In the genomic region with DNA sequence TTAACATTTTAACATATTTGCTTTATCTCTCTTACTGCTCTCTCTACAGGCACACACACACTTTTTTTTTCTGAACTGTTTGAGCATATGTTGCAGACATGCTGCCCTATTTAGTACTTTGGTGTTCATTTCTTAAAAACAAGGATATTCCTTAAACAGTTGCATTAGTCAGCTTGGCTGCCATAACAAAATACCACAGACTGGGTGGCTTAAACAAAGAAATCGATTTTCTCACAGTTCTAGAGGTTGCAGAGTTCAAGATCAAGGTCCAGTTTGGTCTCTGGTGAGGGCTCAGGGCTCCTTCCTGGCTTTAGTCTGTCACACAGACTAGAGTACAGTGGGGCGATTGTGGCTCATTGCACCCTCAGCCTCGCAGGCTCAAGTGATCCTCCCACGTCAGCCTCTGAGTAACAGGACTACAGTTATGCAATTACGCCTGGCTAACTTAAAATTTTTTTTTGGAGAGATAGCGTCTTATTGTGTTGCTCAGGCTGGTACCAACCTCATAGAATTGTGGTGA, we compare ENCODE assay signal across 1 cellular context.
TF ChIP-seq lines count a peak whose summit lies in the region.

No MANE protein-coding gene starts in this region.

TF ChIP-seq in HepG2, 621 proteins besides CTCF, POLR2A, EP300 and RAD21 (continued from another document and continues in another):
- TF ChIP-seq, protein P1, sequence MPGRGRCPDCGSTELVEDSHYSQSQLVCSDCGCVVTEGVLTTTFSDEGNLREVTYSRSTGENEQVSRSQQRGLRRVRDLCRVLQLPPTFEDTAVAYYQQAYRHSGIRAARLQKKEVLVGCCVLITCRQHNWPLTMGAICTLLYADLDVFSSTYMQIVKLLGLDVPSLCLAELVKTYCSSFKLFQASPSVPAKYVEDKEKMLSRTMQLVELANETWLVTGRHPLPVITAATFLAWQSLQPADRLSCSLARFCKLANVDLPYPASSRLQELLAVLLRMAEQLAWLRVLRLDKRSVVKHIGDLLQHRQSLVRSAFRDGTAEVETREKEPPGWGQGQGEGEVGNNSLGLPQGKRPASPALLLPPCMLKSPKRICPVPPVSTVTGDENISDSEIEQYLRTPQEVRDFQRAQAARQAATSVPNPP (CRISPR knock-in tag; IDR thresholded peaks at IDR 0.05) = no peak
- TF ChIP-seq MED1 (CRISPR knock-in tag; IDR thresholded peaks at IDR 0.05) (peak; percentile 83), ZNF737 (CRISPR knock-in tag; IDR thresholded peaks at IDR 0.05; ENCODE audit: borderline replicate concordance) (no peak), ZSCAN25 (CRISPR knock-in tag; IDR thresholded peaks at IDR 0.05) (no peak), AGO1 (IDR thresholded peaks at IDR 0.05; ENCODE audit: low read depth, low read length, poor library complexity, severe bottlenecking) (no peak), ZNF724P (CRISPR knock-in tag; IDR thresholded peaks at IDR 0.05; ENCODE audit: borderline replicate concordance) (no peak), SUZ12 (IDR thresholded peaks at IDR 0.05; ENCODE audit: low read depth, low read length) (no peak), ZNF660 (CRISPR knock-in tag; IDR thresholded peaks at IDR 0.05; ENCODE audit: borderline replicate concordance, low read depth) (no peak), SOX13 (IDR thresholded peaks at IDR 0.05) (peak; percentile 76), SOX13 (CRISPR knock-in tag; conservative IDR thresholded peaks at IDR 0.05 in 1 of 2, IDR thresholded peaks at IDR 0.05 in 1 of 2) (peak in 1 of 2 experiments; percentile 94; a peak in 2 of 4 replicates), ZFY (CRISPR knock-in tag; IDR thresholded peaks at IDR 0.05) (no peak), KDM6A (CRISPR knock-in tag; IDR thresholded peaks at IDR 0.05; ENCODE audit: low read depth) (peak; percentile 80), ZNF260 (CRISPR knock-in tag; IDR thresholded peaks at IDR 0.05; ENCODE audit: borderline replicate concordance, low read depth) (no peak), ZC3H4 (CRISPR knock-in tag; IDR thresholded peaks at IDR 0.05; ENCODE audit: borderline replicate concordance) (no peak), HNF4G (IDR thresholded peaks at IDR 0.05; ENCODE audit: borderline replicate concordance, low read depth, low read length) (peak; percentile 93), HNF4G (CRISPR knock-in tag; IDR thresholded peaks at IDR 0.05; ENCODE audit: borderline replicate concordance, low read depth) (peak; percentile 60; the same call in 1 of the 2 replicates), ZNF713 (CRISPR knock-in tag; IDR thresholded peaks at IDR 0.05) (no peak), MEF2D (CRISPR knock-in tag; IDR thresholded peaks at IDR 0.05) (0 out of 2 replicates have a peak, but pooled peaks have one; percentile 50), FOXJ3 (CRISPR knock-in tag; IDR thresholded peaks at IDR 0.05; ENCODE audit: borderline replicate concordance) (peak; percentile 87), ZNF205 (CRISPR knock-in tag; IDR thresholded peaks at IDR 0.05) (peak; percentile 65; the same call in 1 of the 2 replicates), ONECUT2 (CRISPR knock-in tag; IDR thresholded peaks at IDR 0.05) (peak; percentile 99), ADNP (CRISPR knock-in tag; IDR thresholded peaks at IDR 0.05) (no peak), BRCA1 (CRISPR knock-in tag; IDR thresholded peaks at IDR 0.05) (0 out of 2 replicates have a peak, but pooled peaks have one; percentile 34), SNRNP70 (IDR thresholded peaks at IDR 0.05; ENCODE audit: low read depth, low read length) (no peak), EHMT2 (IDR thresholded peaks at IDR 0.05; ENCODE audit: borderline replicate concordance, low read depth, low read length) (no peak; the same call in 1 of the 2 replicates), ESRRA (CRISPR knock-in tag; IDR thresholded peaks at IDR 0.05; ENCODE audit: low read depth) (0 out of 2 replicates have a peak, but pooled peaks have one; percentile 50), FLYWCH1 (CRISPR knock-in tag; IDR thresholded peaks at IDR 0.05) (no peak), ZKSCAN1 (IDR thresholded peaks at IDR 0.05; ENCODE audit: low read length) (no peak), SKI (IDR thresholded peaks at IDR 0.05; ENCODE audit: partially characterized antibody) (peak; percentile 100), PHF5A (CRISPR knock-in tag; IDR thresholded peaks at IDR 0.05; ENCODE audit: low read depth, unreplicated experiment) (no peak), MEIS2 (CRISPR knock-in tag; IDR thresholded peaks at IDR 0.05) (peak; percentile 52; the same call in 1 of the 2 replicates)
- TF ChIP-seq, protein P2, sequence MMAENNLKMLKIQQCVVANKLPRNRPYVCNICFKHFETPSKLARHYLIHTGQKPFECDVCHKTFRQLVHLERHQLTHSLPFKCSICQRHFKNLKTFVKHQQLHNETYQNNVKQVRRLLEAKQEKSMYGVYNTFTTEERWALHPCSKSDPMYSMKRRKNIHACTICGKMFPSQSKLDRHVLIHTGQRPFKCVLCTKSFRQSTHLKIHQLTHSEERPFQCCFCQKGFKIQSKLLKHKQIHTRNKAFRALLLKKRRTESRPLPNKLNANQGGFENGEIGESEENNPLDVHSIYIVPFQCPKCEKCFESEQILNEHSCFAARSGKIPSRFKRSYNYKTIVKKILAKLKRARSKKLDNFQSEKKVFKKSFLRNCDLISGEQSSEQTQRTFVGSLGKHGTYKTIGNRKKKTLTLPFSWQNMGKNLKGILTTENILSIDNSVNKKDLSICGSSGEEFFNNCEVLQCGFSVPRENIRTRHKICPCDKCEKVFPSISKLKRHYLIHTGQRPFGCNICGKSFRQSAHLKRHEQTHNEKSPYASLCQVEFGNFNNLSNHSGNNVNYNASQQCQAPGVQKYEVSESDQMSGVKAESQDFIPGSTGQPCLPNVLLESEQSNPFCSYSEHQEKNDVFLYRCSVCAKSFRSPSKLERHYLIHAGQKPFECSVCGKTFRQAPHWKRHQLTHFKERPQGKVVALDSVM (CRISPR knock-in tag; IDR thresholded peaks at IDR 0.05) = peak; percentile 98
- TF ChIP-seq, protein P3, sequence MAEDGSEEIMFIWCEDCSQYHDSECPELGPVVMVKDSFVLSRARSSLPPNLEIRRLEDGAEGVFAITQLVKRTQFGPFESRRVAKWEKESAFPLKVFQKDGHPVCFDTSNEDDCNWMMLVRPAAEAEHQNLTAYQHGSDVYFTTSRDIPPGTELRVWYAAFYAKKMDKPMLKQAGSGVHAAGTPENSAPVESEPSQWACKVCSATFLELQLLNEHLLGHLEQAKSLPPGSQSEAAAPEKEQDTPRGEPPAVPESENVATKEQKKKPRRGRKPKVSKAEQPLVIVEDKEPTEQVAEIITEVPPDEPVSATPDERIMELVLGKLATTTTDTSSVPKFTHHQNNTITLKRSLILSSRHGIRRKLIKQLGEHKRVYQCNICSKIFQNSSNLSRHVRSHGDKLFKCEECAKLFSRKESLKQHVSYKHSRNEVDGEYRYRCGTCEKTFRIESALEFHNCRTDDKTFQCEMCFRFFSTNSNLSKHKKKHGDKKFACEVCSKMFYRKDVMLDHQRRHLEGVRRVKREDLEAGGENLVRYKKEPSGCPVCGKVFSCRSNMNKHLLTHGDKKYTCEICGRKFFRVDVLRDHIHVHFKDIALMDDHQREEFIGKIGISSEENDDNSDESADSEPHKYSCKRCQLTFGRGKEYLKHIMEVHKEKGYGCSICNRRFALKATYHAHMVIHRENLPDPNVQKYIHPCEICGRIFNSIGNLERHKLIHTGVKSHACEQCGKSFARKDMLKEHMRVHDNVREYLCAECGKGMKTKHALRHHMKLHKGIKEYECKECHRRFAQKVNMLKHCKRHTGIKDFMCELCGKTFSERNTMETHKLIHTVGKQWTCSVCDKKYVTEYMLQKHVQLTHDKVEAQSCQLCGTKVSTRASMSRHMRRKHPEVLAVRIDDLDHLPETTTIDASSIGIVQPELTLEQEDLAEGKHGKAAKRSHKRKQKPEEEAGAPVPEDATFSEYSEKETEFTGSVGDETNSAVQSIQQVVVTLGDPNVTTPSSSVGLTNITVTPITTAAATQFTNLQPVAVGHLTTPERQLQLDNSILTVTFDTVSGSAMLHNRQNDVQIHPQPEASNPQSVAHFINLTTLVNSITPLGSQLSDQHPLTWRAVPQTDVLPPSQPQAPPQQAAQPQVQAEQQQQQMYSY (CRISPR knock-in tag; IDR thresholded peaks at IDR 0.05) = no peak
- TF ChIP-seq, protein P4, sequence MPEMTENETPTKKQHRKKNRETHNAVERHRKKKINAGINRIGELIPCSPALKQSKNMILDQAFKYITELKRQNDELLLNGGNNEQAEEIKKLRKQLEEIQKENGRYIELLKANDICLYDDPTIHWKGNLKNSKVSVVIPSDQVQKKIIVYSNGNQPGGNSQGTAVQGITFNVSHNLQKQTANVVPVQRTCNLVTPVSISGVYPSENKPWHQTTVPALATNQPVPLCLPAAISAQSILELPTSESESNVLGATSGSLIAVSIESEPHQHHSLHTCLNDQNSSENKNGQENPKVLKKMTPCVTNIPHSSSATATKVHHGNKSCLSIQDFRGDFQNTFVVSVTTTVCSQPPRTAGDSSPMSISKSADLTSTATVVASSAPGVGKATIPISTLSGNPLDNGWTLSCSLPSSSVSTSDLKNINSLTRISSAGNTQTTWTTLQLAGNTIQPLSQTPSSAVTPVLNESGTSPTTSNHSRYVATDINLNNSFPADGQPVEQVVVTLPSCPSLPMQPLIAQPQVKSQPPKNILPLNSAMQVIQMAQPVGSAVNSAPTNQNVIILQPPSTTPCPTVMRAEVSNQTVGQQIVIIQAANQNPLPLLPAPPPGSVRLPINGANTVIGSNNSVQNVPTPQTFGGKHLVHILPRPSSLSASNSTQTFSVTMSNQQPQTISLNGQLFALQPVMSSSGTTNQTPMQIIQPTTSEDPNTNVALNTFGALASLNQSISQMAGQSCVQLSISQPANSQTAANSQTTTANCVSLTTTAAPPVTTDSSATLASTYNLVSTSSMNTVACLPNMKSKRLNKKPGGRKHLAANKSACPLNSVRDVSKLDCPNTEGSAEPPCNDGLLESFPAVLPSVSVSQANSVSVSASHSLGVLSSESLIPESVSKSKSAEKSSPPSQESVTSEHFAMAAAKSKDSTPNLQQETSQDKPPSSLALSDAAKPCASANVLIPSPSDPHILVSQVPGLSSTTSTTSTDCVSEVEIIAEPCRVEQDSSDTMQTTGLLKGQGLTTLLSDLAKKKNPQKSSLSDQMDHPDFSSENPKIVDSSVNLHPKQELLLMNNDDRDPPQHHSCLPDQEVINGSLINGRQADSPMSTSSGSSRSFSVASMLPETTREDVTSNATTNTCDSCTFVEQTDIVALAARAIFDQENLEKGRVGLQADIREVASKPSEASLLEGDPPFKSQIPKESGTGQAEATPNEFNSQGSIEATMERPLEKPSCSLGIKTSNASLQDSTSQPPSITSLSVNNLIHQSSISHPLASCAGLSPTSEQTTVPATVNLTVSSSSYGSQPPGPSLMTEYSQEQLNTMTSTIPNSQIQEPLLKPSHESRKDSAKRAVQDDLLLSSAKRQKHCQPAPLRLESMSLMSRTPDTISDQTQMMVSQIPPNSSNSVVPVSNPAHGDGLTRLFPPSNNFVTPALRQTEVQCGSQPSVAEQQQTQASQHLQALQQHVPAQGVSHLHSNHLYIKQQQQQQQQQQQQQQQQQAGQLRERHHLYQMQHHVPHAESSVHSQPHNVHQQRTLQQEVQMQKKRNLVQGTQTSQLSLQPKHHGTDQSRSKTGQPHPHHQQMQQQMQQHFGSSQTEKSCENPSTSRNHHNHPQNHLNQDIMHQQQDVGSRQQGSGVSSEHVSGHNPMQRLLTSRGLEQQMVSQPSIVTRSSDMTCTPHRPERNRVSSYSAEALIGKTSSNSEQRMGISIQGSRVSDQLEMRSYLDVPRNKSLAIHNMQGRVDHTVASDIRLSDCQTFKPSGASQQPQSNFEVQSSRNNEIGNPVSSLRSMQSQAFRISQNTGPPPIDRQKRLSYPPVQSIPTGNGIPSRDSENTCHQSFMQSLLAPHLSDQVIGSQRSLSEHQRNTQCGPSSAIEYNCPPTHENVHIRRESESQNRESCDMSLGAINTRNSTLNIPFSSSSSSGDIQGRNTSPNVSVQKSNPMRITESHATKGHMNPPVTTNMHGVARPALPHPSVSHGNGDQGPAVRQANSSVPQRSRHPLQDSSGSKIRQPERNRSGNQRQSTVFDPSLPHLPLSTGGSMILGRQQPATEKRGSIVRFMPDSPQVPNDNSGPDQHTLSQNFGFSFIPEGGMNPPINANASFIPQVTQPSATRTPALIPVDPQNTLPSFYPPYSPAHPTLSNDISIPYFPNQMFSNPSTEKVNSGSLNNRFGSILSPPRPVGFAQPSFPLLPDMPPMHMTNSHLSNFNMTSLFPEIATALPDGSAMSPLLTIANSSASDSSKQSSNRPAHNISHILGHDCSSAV (CRISPR knock-in tag; IDR thresholded peaks at IDR 0.05; ENCODE audit: borderline replicate concordance) = no peak
- TF ChIP-seq, protein P5, sequence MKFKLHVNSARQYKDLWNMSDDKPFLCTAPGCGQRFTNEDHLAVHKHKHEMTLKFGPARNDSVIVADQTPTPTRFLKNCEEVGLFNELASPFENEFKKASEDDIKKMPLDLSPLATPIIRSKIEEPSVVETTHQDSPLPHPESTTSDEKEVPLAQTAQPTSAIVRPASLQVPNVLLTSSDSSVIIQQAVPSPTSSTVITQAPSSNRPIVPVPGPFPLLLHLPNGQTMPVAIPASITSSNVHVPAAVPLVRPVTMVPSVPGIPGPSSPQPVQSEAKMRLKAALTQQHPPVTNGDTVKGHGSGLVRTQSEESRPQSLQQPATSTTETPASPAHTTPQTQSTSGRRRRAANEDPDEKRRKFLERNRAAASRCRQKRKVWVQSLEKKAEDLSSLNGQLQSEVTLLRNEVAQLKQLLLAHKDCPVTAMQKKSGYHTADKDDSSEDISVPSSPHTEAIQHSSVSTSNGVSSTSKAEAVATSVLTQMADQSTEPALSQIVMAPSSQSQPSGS (CRISPR knock-in tag; IDR thresholded peaks at IDR 0.05) = peak; percentile 74; the same call in 1 of the 2 replicates
- TF ChIP-seq, protein P6, sequence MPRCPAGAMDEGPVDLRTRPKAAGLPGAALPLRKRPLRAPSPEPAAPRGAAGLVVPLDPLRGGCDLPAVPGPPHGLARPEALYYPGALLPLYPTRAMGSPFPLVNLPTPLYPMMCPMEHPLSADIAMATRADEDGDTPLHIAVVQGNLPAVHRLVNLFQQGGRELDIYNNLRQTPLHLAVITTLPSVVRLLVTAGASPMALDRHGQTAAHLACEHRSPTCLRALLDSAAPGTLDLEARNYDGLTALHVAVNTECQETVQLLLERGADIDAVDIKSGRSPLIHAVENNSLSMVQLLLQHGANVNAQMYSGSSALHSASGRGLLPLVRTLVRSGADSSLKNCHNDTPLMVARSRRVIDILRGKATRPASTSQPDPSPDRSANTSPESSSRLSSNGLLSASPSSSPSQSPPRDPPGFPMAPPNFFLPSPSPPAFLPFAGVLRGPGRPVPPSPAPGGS (CRISPR knock-in tag; IDR thresholded peaks at IDR 0.05) = no peak
- TF ChIP-seq, protein P7, sequence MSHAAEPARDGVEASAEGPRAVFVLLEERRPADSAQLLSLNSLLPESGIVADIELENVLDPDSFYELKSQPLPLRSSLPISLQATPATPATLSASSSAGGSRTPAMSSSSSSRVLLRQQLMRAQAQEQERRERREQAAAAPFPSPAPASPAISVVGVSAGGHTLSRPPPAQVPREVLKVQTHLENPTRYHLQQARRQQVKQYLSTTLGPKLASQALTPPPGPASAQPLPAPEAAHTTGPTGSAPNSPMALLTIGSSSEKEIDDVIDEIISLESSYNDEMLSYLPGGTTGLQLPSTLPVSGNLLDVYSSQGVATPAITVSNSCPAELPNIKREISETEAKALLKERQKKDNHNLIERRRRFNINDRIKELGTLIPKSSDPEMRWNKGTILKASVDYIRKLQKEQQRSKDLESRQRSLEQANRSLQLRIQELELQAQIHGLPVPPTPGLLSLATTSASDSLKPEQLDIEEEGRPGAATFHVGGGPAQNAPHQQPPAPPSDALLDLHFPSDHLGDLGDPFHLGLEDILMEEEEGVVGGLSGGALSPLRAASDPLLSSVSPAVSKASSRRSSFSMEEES (CRISPR knock-in tag; IDR thresholded peaks at IDR 0.05) = no peak
